In genomic region chr11:30317030-30317429, GRCh38 we compare ENCODE assay signal across 17 cellular contexts. TPM values are rescaled to one million over a fixed set of nuclear protein-coding genes. Genes with fewer than 3 reads are reported as not detected.
DNase-seq lines count a peak whose midpoint lies in the region; ATAC-seq lines count a peak whose summit lies in the region.
"Had no signal": no experiment of that assay in that cellular context is flagged by ENCODE, and none has a peak within 500 bp of the region (broad histone marks: within the 10 kb centered on the region; RNA-seq: fewer than 3 reads in every experiment).

No MANE protein-coding gene starts in this region.

- no peaks in the 10 kb centered on the region for H3K27me3 ChIP-seq in H7 (ENCODE audit: control insufficient read depth, insufficient read depth, low read length)
- H3K27me3 ChIP-seq: brain microvascular endothelial cell, testis had no signal

- no peaks in the 10 kb centered on the region for H3K36me3 ChIP-seq in H7 (replicated peaks; ENCODE audit: control insufficient read depth, insufficient read depth, low read length)
- H3K36me3 ChIP-seq: brain microvascular endothelial cell had no signal

- H3K4me3 Mint-ChIP-seq in activated T-helper 17 cell treated with anti-CD3 and anti-CD28 coated beads, Interleukin-2, amount 50 U/mL, for 72 hours: no peak overlapping the region
- H3K4me3 Mint-ChIP-seq: activated T-helper 1 cell treated with anti-CD3 and anti-CD28 coated beads, Interleukin-12 subunit alpha, Interleukin-12 subunit beta, Interleukin-2, Interleukin-4 antibody, amounts not matched to agents 30 ng/mL and 10 ng/mL and 1 ng/mL, durations not matched to agents 14 hours and 24 hours and 36 hours had no signal

- peaks cover 8% of the 10 kb centered on the region for H3K27me3 Mint-ChIP-seq in activated T-helper 17 cell treated with anti-CD3 and anti-CD28 coated beads, Interleukin-2, amount 50 U/mL, for 72 hours

- no peak overlapping the region for H3K27ac Mint-ChIP-seq in activated T-helper 17 cell treated with anti-CD3 and anti-CD28 coated beads, Interleukin-2, amount 50 U/mL, for 72 hours
- H3K27ac Mint-ChIP-seq: activated T-helper 1 cell treated with anti-CD3 and anti-CD28 coated beads, Interleukin-12 subunit alpha, Interleukin-12 subunit beta, Interleukin-2, Interleukin-4 antibody, amounts not matched to agents 30 ng/mL and 10 ng/mL and 1 ng/mL, durations not matched to agents 14 hours and 24 hours and 36 hours had no signal

- H3K36me3 Mint-ChIP-seq in activated T-helper 17 cell treated with anti-CD3 and anti-CD28 coated beads, Interleukin-2, amount 50 U/mL, for 72 hours (ENCODE audit: low read depth): no peaks in the 10 kb centered on the region

- DNase-seq in NCI-H1694 (lab: John Stamatoyannopoulos, UW) (no peak), DMS53 (lab: John Stamatoyannopoulos, UW) (no peak), mesenteric fat pad (ENCODE audit: low spot score) (no peak), H7 (no peak)
- DNase-seq: activated CD4-positive, CD25-positive, alpha-beta regulatory T cell treated with anti-CD3 and anti-CD28 coated beads, Interleukin-2, amount 50 U/mL, for 72 hours; brain microvascular endothelial cell; mesendoderm; NCI-H1048; NCI-H446; PC-3; SW 1271; testis had no signal

- H3K4me1 Mint-ChIP-seq in activated T-helper 17 cell treated with anti-CD3 and anti-CD28 coated beads, Interleukin-2, amount 50 U/mL, for 72 hours: peaks cover 2% of the 10 kb centered on the region

- no peaks in the 10 kb centered on the region for H3K9me3 Mint-ChIP-seq in activated T-helper 17 cell treated with anti-CD3 and anti-CD28 coated beads, Interleukin-2, amount 50 U/mL, for 72 hours
- H3K9me3 Mint-ChIP-seq: activated T-helper 1 cell treated with anti-CD3 and anti-CD28 coated beads, Interleukin-12 subunit alpha, Interleukin-12 subunit beta, Interleukin-2, Interleukin-4 antibody, amounts not matched to agents 30 ng/mL and 10 ng/mL and 1 ng/mL, durations not matched to agents 14 hours and 24 hours and 36 hours had no signal

- H3K4me3 ChIP-seq in H7 (ENCODE audit: insufficient read depth, low read depth, low read length): no peak overlapping the region
- H3K4me3 ChIP-seq: testis had no signal

- peak; percentile 66 for ATAC-seq in GM18858 (IDR thresholded peaks at IDR 0.05; ENCODE audit: unreplicated experiment)
- peak; percentile 60 for ATAC-seq in GM21528 (IDR thresholded peaks at IDR 0.05; ENCODE audit: low FRiP score, unreplicated experiment)
- ATAC-seq in HG03066 (IDR thresholded peaks at IDR 0.05; ENCODE audit: low read depth, unreplicated experiment): peak; percentile 63
- ATAC-seq in activated T-helper 17 cell treated with anti-CD3 and anti-CD28 coated beads, Interleukin-2, amount 50 U/mL, for 72 hours (replicated peaks): peak; percentile 48
- ATAC-seq: PC-3 had no signal

RNA-seq across cellular contexts. Expression of gene ARL14EP, which starts 5.9 kb away (rescaled TPM):
- 10 to 100 TPM; 22.8 to 25.3 TPM for total RNA-seq in activated T-helper 17 cell treated with anti-CD3 and anti-CD28 coated beads, Interleukin-2, amount 50 U/mL, for 72 hours
- total RNA-seq in mesenteric fat pad: 21.5 TPM
- 18.8 and 21.4 TPM in 2 replicates for total RNA-seq in H7 (2014; rRNA removed; shearing (Covaris generic))
